ENCODE assay signal across 1 cellular context in the genomic region with DNA sequence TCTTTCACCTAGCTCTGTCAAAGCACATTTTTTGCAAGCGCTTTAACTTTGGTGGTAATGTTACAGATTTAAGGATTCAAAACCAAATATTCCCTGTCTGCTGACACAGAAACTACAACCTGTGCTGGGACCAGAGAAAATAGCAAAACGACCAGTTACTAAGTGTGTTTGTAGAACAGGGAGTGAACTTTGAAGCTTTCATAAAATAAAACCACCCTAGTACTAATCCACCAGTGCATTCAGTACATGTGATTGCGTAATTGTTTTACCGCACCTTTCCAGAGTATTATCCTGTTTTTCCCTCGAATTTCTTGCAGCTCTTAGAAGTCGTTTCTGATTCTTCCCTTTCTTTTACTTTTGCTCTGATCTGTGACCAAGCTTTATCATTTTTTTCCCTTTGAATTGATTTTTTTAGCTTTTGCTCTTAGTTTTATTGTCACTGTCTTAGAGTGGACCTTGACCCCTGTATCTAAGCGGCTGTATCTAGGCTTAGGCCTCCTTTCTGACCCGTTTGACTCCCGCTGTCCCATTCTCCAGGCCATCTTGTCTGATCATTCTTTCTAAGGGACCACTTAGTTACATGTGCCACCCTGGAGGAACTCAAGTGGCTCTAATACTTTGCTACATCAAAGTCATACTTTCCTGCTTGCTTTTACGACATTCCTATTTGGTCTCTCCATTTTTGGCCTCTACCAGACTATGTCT.
A peak's percentile ranks its signal among the peaks of the same experiment; 100 is the strongest.
TF ChIP-seq lines count a peak whose summit lies in the region.

No MANE protein-coding gene starts in this region.

TF ChIP-seq in HepG2, 621 proteins besides CTCF, POLR2A, EP300 and RAD21 (continued from another document and continues in another):
- 0 out of 2 replicates have a peak, but pooled peaks have one; percentile 50 for TF ChIP-seq RCOR2 (CRISPR knock-in tag; IDR thresholded peaks at IDR 0.05)
- no peak for TF ChIP-seq HIVEP1 (CRISPR knock-in tag; IDR thresholded peaks at IDR 0.05)
- TF ChIP-seq, protein P1, sequence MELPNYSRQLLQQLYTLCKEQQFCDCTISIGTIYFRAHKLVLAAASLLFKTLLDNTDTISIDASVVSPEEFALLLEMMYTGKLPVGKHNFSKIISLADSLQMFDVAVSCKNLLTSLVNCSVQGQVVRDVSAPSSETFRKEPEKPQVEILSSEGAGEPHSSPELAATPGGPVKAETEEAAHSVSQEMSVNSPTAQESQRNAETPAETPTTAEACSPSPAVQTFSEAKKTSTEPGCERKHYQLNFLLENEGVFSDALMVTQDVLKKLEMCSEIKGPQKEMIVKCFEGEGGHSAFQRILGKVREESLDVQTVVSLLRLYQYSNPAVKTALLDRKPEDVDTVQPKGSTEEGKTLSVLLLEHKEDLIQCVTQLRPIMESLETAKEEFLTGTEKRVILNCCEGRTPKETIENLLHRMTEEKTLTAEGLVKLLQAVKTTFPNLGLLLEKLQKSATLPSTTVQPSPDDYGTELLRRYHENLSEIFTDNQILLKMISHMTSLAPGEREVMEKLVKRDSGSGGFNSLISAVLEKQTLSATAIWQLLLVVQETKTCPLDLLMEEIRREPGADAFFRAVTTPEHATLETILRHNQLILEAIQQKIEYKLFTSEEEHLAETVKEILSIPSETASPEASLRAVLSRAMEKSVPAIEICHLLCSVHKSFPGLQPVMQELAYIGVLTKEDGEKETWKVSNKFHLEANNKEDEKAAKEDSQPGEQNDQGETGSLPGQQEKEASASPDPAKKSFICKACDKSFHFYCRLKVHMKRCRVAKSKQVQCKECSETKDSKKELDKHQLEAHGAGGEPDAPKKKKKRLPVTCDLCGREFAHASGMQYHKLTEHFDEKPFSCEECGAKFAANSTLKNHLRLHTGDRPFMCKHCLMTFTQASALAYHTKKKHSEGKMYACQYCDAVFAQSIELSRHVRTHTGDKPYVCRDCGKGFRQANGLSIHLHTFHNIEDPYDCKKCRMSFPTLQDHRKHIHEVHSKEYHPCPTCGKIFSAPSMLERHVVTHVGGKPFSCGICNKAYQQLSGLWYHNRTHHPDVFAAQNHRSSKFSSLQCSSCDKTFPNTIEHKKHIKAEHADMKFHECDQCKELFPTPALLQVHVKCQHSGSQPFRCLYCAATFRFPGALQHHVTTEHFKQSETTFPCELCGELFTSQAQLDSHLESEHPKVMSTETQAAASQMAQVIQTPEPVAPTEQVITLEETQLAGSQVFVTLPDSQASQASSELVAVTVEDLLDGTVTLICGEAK (IDR thresholded peaks at IDR 0.05) = no peak
- TF ChIP-seq, protein P1 (CRISPR knock-in tag; IDR thresholded peaks at IDR 0.05) = no peak; the same call in 1 of the 2 replicates
- TF ChIP-seq SIN3B (IDR thresholded peaks at IDR 0.05; ENCODE audit: low read length) = no peak
- TF ChIP-seq HNRNPUL1 (IDR thresholded peaks at IDR 0.05; ENCODE audit: low read depth, low read length) = no peak
- TF ChIP-seq ZFP62 (CRISPR knock-in tag; IDR thresholded peaks at IDR 0.05) = no peak
- TF ChIP-seq ZNF543 (CRISPR knock-in tag; IDR thresholded peaks at IDR 0.05) = no peak
- TF ChIP-seq, protein P2, sequence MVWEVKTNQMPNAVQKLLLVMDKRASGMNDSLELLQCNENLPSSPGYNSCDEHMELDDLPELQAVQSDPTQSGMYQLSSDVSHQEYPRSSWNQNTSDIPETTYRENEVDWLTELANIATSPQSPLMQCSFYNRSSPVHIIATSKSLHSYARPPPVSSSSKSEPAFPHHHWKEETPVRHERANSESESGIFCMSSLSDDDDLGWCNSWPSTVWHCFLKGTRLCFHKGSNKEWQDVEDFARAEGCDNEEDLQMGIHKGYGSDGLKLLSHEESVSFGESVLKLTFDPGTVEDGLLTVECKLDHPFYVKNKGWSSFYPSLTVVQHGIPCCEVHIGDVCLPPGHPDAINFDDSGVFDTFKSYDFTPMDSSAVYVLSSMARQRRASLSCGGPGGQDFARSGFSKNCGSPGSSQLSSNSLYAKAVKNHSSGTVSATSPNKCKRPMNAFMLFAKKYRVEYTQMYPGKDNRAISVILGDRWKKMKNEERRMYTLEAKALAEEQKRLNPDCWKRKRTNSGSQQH (CRISPR knock-in tag; IDR thresholded peaks at IDR 0.05; ENCODE audit: low read depth) = no peak
- TF ChIP-seq, protein P3, sequence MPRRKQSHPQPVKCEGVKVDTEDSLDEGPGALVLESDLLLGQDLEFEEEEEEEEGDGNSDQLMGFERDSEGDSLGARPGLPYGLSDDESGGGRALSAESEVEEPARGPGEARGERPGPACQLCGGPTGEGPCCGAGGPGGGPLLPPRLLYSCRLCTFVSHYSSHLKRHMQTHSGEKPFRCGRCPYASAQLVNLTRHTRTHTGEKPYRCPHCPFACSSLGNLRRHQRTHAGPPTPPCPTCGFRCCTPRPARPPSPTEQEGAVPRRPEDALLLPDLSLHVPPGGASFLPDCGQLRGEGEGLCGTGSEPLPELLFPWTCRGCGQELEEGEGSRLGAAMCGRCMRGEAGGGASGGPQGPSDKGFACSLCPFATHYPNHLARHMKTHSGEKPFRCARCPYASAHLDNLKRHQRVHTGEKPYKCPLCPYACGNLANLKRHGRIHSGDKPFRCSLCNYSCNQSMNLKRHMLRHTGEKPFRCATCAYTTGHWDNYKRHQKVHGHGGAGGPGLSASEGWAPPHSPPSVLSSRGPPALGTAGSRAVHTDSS (CRISPR knock-in tag; conservative IDR thresholded peaks at IDR 0.05) = no peak
- TF ChIP-seq MZF1 (CRISPR knock-in tag; IDR thresholded peaks at IDR 0.05; ENCODE audit: borderline replicate concordance) = no peak
- TF ChIP-seq, protein P4, sequence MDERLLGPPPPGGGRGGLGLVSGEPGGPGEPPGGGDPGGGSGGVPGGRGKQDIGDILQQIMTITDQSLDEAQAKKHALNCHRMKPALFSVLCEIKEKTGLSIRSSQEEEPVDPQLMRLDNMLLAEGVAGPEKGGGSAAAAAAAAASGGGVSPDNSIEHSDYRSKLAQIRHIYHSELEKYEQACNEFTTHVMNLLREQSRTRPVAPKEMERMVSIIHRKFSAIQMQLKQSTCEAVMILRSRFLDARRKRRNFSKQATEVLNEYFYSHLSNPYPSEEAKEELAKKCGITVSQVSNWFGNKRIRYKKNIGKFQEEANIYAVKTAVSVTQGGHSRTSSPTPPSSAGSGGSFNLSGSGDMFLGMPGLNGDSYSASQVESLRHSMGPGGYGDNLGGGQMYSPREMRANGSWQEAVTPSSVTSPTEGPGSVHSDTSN (CRISPR knock-in tag; IDR thresholded peaks at IDR 0.05) = no peak
- peak; percentile 66; the same call in 1 of the 2 replicates for TF ChIP-seq MIXL1 (CRISPR knock-in tag; IDR thresholded peaks at IDR 0.05)
- TF ChIP-seq, protein P5, sequence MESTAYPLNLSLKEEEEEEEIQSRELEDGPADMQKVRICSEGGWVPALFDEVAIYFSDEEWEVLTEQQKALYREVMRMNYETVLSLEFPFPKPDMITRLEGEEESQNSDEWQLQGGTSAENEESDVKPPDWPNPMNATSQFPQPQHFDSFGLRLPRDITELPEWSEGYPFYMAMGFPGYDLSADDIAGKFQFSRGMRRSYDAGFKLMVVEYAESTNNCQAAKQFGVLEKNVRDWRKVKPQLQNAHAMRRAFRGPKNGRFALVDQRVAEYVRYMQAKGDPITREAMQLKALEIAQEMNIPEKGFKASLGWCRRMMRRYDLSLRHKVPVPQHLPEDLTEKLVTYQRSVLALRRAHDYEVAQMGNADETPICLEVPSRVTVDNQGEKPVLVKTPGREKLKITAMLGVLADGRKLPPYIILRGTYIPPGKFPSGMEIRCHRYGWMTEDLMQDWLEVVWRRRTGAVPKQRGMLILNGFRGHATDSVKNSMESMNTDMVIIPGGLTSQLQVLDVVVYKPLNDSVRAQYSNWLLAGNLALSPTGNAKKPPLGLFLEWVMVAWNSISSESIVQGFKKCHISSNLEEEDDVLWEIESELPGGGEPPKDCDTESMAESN (CRISPR knock-in tag; conservative IDR thresholded peaks at IDR 0.05) = 0 out of 2 replicates have a peak, but pooled peaks have one; percentile 35
- no peak for TF ChIP-seq RNF2 (conservative IDR thresholded peaks at IDR 0.05; ENCODE audit: low read depth)
- TF ChIP-seq ZNF619 (CRISPR knock-in tag; IDR thresholded peaks at IDR 0.05) = no peak
- no peak for TF ChIP-seq ZNF260 (CRISPR knock-in tag; IDR thresholded peaks at IDR 0.05; ENCODE audit: borderline replicate concordance, low read depth)
- 0 out of 2 replicates have a peak, but pooled peaks have one; percentile 66 for TF ChIP-seq DNMT3B (CRISPR knock-in tag; conservative IDR thresholded peaks at IDR 0.05)
- peak; percentile 49; the same call in 1 of the 2 replicates for TF ChIP-seq ZNF644 (CRISPR knock-in tag; IDR thresholded peaks at IDR 0.05; ENCODE audit: low read depth)
- no peak for TF ChIP-seq CBFB (CRISPR knock-in tag; IDR thresholded peaks at IDR 0.05)
- TF ChIP-seq, protein P6, sequence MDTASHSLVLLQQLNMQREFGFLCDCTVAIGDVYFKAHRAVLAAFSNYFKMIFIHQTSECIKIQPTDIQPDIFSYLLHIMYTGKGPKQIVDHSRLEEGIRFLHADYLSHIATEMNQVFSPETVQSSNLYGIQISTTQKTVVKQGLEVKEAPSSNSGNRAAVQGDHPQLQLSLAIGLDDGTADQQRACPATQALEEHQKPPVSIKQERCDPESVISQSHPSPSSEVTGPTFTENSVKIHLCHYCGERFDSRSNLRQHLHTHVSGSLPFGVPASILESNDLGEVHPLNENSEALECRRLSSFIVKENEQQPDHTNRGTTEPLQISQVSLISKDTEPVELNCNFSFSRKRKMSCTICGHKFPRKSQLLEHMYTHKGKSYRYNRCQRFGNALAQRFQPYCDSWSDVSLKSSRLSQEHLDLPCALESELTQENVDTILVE (CRISPR knock-in tag; IDR thresholded peaks at IDR 0.05) = peak; percentile 56; the same call in 1 of the 2 replicates
- no peak for TF ChIP-seq SPEN (CRISPR knock-in tag; IDR thresholded peaks at IDR 0.05; ENCODE audit: low read depth)
- no peak for TF ChIP-seq FIP1L1 (IDR thresholded peaks at IDR 0.05; ENCODE audit: borderline replicate concordance, insufficient read depth, low read depth, low read length)
- TF ChIP-seq, protein P7, sequence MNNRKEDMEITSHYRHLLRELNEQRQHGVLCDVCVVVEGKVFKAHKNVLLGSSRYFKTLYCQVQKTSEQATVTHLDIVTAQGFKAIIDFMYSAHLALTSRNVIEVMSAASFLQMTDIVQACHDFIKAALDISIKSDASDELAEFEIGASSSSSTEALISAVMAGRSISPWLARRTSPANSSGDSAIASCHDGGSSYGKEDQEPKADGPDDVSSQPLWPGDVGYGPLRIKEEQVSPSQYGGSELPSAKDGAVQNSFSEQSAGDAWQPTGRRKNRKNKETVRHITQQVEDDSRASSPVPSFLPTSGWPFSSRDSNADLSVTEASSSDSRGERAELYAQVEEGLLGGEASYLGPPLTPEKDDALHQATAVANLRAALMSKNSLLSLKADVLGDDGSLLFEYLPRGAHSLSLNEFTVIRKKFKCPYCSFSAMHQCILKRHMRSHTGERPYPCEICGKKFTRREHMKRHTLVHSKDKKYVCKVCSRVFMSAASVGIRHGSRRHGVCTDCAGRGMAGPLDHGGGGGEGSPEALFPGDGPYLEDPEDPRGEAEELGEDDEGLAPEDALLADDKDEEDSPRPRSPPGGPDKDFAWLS (CRISPR knock-in tag; IDR thresholded peaks at IDR 0.05; ENCODE audit: borderline replicate concordance) = no peak
- TF ChIP-seq ZNF557 (CRISPR knock-in tag; IDR thresholded peaks at IDR 0.05) = no peak
- TF ChIP-seq, protein P8, sequence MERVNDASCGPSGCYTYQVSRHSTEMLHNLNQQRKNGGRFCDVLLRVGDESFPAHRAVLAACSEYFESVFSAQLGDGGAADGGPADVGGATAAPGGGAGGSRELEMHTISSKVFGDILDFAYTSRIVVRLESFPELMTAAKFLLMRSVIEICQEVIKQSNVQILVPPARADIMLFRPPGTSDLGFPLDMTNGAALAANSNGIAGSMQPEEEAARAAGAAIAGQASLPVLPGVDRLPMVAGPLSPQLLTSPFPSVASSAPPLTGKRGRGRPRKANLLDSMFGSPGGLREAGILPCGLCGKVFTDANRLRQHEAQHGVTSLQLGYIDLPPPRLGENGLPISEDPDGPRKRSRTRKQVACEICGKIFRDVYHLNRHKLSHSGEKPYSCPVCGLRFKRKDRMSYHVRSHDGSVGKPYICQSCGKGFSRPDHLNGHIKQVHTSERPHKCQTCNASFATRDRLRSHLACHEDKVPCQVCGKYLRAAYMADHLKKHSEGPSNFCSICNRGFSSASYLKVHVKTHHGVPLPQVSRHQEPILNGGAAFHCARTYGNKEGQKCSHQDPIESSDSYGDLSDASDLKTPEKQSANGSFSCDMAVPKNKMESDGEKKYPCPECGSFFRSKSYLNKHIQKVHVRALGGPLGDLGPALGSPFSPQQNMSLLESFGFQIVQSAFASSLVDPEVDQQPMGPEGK (CRISPR knock-in tag; IDR thresholded peaks at IDR 0.05) = 0 out of 2 replicates have a peak, but pooled peaks have one; percentile 9
- TF ChIP-seq ATAD3A (CRISPR knock-in tag; IDR thresholded peaks at IDR 0.05) = no peak
- TF ChIP-seq ZNF552 (CRISPR knock-in tag; IDR thresholded peaks at IDR 0.05; ENCODE audit: borderline replicate concordance) = no peak
- TF ChIP-seq ZNF124 (CRISPR knock-in tag; IDR thresholded peaks at IDR 0.05) = 0 out of 2 replicates have a peak, but pooled peaks have one; percentile 55
- TF ChIP-seq, protein P9, sequence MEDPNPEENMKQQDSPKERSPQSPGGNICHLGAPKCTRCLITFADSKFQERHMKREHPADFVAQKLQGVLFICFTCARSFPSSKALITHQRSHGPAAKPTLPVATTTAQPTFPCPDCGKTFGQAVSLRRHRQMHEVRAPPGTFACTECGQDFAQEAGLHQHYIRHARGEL (CRISPR knock-in tag; IDR thresholded peaks at IDR 0.05) = no peak
- TF ChIP-seq, protein P10, sequence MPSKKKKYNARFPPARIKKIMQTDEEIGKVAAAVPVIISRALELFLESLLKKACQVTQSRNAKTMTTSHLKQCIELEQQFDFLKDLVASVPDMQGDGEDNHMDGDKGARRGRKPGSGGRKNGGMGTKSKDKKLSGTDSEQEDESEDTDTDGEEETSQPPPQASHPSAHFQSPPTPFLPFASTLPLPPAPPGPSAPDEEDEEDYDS (CRISPR knock-in tag; IDR thresholded peaks at IDR 0.05) = 0 out of 2 replicates have a peak, but pooled peaks have one; percentile 32
- no peak for TF ChIP-seq ZBTB21 (CRISPR knock-in tag; IDR thresholded peaks at IDR 0.05)
- TF ChIP-seq ZNF333 (CRISPR knock-in tag; IDR thresholded peaks at IDR 0.05; ENCODE audit: borderline replicate concordance) = no peak
